In the genomic region with DNA sequence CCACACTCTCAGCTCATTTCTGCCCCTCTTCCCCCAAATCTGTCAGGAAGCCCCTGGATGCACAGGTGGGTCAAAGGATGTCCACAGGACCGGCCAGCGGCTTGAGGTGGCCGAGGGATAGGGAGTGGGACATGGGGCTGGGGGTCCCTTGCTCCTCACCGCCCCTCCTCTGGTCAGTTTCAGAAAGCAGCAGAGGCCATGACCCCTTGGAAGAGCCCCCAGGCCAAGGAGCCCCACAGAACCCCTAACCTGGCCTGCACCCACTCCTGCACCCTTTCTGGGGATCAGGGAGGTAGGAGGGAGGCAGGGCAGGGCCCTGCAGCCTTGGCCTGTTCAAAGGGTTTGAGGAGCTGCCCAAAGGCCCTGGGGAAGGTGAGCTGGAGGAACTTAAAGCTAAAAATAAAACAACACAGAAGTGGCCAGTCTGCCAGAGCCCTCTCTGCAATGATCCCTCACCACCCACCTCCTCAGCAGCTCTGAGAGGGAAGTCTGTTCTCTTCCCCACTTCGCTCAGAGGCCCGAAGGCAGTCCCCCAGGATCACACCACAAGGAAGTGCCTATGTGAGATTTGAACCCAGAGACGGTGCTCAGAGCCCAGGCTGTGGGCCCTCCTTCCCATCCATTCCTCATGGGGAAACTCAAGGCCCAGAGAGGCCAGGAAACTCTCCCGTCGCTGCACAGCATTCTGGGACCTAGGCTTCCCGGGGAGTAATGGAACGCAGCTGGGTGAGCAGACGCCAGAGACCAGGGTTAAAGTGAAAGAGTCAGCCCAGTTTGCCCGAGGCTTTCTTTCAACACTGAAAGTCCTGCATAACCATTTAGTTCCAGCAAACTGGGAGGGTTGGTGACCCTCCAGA, we compare ENCODE assay signal across 9 cellular contexts. TPM values are rescaled to one million over a fixed set of nuclear protein-coding genes. Genes with fewer than 3 reads are reported as not detected.
DNase-seq lines count a peak whose midpoint lies in the region; ATAC-seq and TF ChIP-seq lines count a peak whose summit lies in the region.
"Had no signal": no experiment of that assay in that cellular context is flagged by ENCODE, and none has a peak within 500 bp of the region (broad histone marks: within the 10 kb centered on the region; RNA-seq: fewer than 3 reads in every experiment).

No MANE protein-coding gene starts in this region.

- no peak overlapping the region for H3K27ac ChIP-seq in HEK293 (ENCODE audit: extremely low read depth, low read depth, low read length)
- H3K27ac ChIP-seq in left ventricle myocardium inferior (replicated peaks) = peak overlapping the region; percentile 97

- POLR2A ChIA-PET in HEK293 (lab: Yijun Ruan, JAX) = no interaction called here

- H3K4me3 ChIP-seq in HEK293 (ENCODE audit: low read depth, low read length) (no peak overlapping the region), left ventricle myocardium inferior (peak overlapping the region; percentile 73)

- peak; percentile 22 to 46 for ATAC-seq in activated naive CD4-positive, alpha-beta T cell treated with anti-CD3 and anti-CD28 coated beads, Interleukin-2, amount 50 U/mL, for 72 hours
- no peak for ATAC-seq in HG03095 (IDR thresholded peaks at IDR 0.05; ENCODE audit: unreplicated experiment)

- intact Hi-C loops in left ventricle myocardium inferior (cut with micrococcal nuclease) = no loop called here

- H3K9me3 Mint-ChIP-seq in activated naive CD4-positive, alpha-beta T cell treated with anti-CD3 and anti-CD28 coated beads, Interleukin-2, amount 50 U/mL, for 72 hours = peaks cover 9 to 15% of the 10 kb centered on the region in 2 donors

- no peaks in the 10 kb centered on the region for H3K27me3 ChIP-seq in left ventricle myocardium inferior (ENCODE audit: low read depth)

- CTCF ChIA-PET in HEK293 (lab: Yijun Ruan, JAX) = interaction anchor here (0.5 to 3.5 kb wide), 5 partner anchors 16 to 119 kb away, joined by 3 to 18 read pairs (median 3); a partner anchor contains a TSS

- DNase-seq in activated naive CD4-positive, alpha-beta T cell treated with anti-CD3 and anti-CD28 coated beads, Interleukin-2, amount 50 U/mL, for 72 hours (ENCODE audit: low spot score in 2 of 2) = no peak
- DNase-seq in left ventricle myocardium inferior (no peak), GDM1 (lab: John Stamatoyannopoulos, UW) (no peak), GOT3 (lab: John Stamatoyannopoulos, UW) (no peak), NCI-H446 (lab: John Stamatoyannopoulos, UW) (no peak)
- DNase-seq in stimulated activated CD8-positive, alpha-beta memory T cell treated with anti-CD3 and anti-CD28 coated beads, Interleukin-4, amount 100 ng/mL, for 48 hours = peak; percentile 31
- DNase-seq: cortex of kidney had no signal

- H3K9me3 ChIP-seq in HEK293 (ENCODE audit: control insufficient read depth, insufficient read depth, low read depth, low read length) (no peaks in the 10 kb centered on the region), left ventricle myocardium inferior (replicated peaks) (peaks cover 13% of the 10 kb centered on the region)

- no peaks in the 10 kb centered on the region for H3K36me3 ChIP-seq in HEK293 (ENCODE audit: control insufficient read depth in 2 of 2, insufficient read depth in 1 of 2, low read length in 2 of 2)
- H3K36me3 ChIP-seq in left ventricle myocardium inferior = peaks cover 42% of the 10 kb centered on the region

- no peaks in the 10 kb centered on the region for H3K4me1 ChIP-seq in HEK293 (ENCODE audit: control insufficient read depth, insufficient read depth, low read length)
- peaks cover 92% of the 10 kb centered on the region for H3K4me1 ChIP-seq in left ventricle myocardium inferior

- peak overlapping the region; percentile 90 to 96 for H3K27ac Mint-ChIP-seq in activated naive CD4-positive, alpha-beta T cell treated with anti-CD3 and anti-CD28 coated beads, Interleukin-2, amount 50 U/mL, for 72 hours

- peaks cover 21 to 41% of the 10 kb centered on the region in 2 donors for H3K36me3 Mint-ChIP-seq in activated naive CD4-positive, alpha-beta T cell treated with anti-CD3 and anti-CD28 coated beads, Interleukin-2, amount 50 U/mL, for 72 hours

- TF ChIP-seq CTCF in HEK293 (tag by site-specific recombination; IDR thresholded peaks at IDR 0.05) (no peak), left ventricle myocardium inferior (IDR thresholded peaks at IDR 0.05; ENCODE audit: borderline replicate concordance) (no peak)

TF ChIP-seq in HEK293, 187 proteins besides CTCF, POLR2A, EP300 and RAD21:
- TF ChIP-seq ZNF768 (tag by site-specific recombination; IDR thresholded peaks at IDR 0.05) (0 out of 2 replicates have a peak, but pooled peaks have one; percentile 40), ZNF585B (tag by site-specific recombination; IDR thresholded peaks at IDR 0.05) (no peak)

RNA-seq across cellular contexts. Expression of a gene that starts 0.9 kb away (rescaled TPM):
- total RNA-seq in activated naive CD4-positive, alpha-beta T cell treated with anti-CD3 and anti-CD28 coated beads, Interleukin-2, amount 50 U/mL, for 72 hours = 10 to 100 TPM; 12.9 to 24.1 TPM
- 139 TPM for total RNA-seq in left ventricle myocardium inferior

RNA-seq across cellular contexts. Expression of a gene that starts 23.9 kb away (rescaled TPM):
- total RNA-seq in activated naive CD4-positive, alpha-beta T cell treated with anti-CD3 and anti-CD28 coated beads, Interleukin-2, amount 50 U/mL, for 72 hours = 10 to 100 TPM; 19.0 to 31.3 TPM
- 844 TPM for total RNA-seq in left ventricle myocardium inferior

RNA-seq across cellular contexts. Expression of a gene that starts 45.9 kb away (rescaled TPM):
- 10 to 100 TPM; 55.2 to 56.1 TPM for total RNA-seq in activated naive CD4-positive, alpha-beta T cell treated with anti-CD3 and anti-CD28 coated beads, Interleukin-2, amount 50 U/mL, for 72 hours
- 48.4 TPM for total RNA-seq in left ventricle myocardium inferior

RNA-seq across cellular contexts. Expression of a gene that starts 50.9 kb away (rescaled TPM):
- 10 to 100 TPM; 64.8 to 73.8 TPM for total RNA-seq in activated naive CD4-positive, alpha-beta T cell treated with anti-CD3 and anti-CD28 coated beads, Interleukin-2, amount 50 U/mL, for 72 hours
- 38.0 TPM for total RNA-seq in left ventricle myocardium inferior

Comparison
In these comparisons a context has a peak if more than half of its experiments do, and no peak if none do; other contexts are left out.
1. RNA of a gene that starts 23.9 kb away (total RNA-seq): 844 TPM in left ventricle myocardium inferior (single experiment); 19.0 to 31.3 TPM in activated naive CD4-positive, alpha-beta T cell treated with anti-CD3 and anti-CD28 coated beads, Interleukin-2, amount 50 U/mL, for 72 hours; every median in the first group is over 10 times any median in the second.